Comparison of ENCODE assay signal across 8 cellular contexts in the genomic region with DNA sequence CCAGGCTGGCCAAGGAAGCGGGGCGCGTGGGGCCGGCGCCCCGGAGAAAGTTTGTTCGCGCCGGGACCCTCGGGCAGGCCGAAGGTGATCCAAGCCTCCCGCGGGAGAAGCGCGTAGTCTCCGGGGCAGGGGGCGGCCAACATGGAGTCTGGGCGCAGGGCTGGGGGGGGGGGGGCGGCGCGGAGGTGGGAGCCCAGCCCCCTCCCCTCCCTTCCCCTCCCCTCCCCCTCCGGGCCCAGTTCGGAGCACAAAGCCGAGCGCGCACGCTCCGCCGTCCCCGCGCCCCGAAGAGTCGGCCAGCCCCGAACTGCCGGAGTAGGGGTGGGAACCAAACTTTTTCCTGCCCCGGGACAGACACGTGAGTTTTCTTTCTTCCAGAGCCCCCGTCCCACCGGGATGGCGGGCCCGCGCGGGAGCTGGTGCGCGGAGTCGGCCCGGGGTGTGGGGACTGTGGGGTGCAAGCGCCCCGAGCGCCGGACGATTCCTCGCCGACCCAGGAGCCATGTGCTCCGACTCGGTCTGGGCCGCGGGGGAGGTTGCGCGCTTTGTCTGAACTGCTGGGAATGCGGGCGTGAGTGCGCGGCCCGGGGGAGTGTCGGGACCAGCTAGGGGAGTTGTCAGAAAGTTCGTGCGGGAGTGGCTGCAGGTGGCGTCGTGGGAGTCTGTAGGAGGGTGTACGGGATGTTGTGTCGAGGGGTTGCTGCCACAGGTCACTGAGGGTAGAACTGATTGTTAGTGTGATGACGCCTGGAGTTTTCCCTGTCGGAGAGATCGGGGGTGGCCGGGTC. TPM values are rescaled to one million over a fixed set of nuclear protein-coding genes. Genes with fewer than 3 reads are reported as not detected.
DNase-seq lines count a peak whose midpoint lies in the region; ATAC-seq and TF ChIP-seq lines count a peak whose summit lies in the region.

No MANE protein-coding gene starts in this region.

- H3K36me3 Mint-ChIP-seq in activated naive CD4-positive, alpha-beta T cell treated with anti-CD3 and anti-CD28 coated beads, Interleukin-2, amount 50 U/mL, for 24 hours: peaks cover 2% of the 10 kb centered on the region

- WGBS in GM23248 (ENCODE audit: low coverage in 1 of 2, low lambda C conversion rate in 2 of 2, missing lambda C conversion rate in 2 of 2), 2 experiments: 1 to 3% methylated on average over 51 to 56 of the region's 76 CpGs

- H3K27me3 Mint-ChIP-seq in activated naive CD4-positive, alpha-beta T cell treated with anti-CD3 and anti-CD28 coated beads, Interleukin-2, amount 50 U/mL, for 24 hours: no peaks in the 10 kb centered on the region

- H3K4me1 ChIP-seq in A673 (ENCODE audit: insufficient read depth, low read length, poor library complexity, severe bottlenecking) (peaks cover 36% of the 10 kb centered on the region), GM23248 (ENCODE audit: insufficient read depth) (no peaks in the 10 kb centered on the region), RWPE2 (ENCODE audit: insufficient read depth, poor library complexity, severe bottlenecking) (peaks cover 7% of the 10 kb centered on the region)

- H3K27me3 ChIP-seq in A673 (replicated peaks; ENCODE audit: insufficient read depth, low read depth, low read length, poor library complexity): no peaks in the 10 kb centered on the region
- H3K27me3 ChIP-seq in GM23248 (replicated peaks; ENCODE audit: insufficient read depth): no peaks in the 10 kb centered on the region
- no peaks in the 10 kb centered on the region for H3K27me3 ChIP-seq in RWPE2 (ENCODE audit: insufficient read depth, poor library complexity, severe bottlenecking)

- intact Hi-C loops in A673 (cut with micrococcal nuclease; ENCODE audit: unreplicated experiment): no loop called here
- intact Hi-C loops in left ventricle myocardium superior (cut with micrococcal nuclease): no loop called here

- H3K36me3 ChIP-seq in A673 (ENCODE audit: insufficient read depth, low read length, poor library complexity, severe bottlenecking): peaks cover 9% of the 10 kb centered on the region
- no peaks in the 10 kb centered on the region for H3K36me3 ChIP-seq in GM23248 (ENCODE audit: low read depth)
- peaks cover 11% of the 10 kb centered on the region for H3K36me3 ChIP-seq in RWPE2 (ENCODE audit: low read depth)

- no TSS peak for BruUV-seq in A673 (replicated peaks; lab: Mats Ljungman, UMichigan)

- peak overlapping the region; percentile 69 for H3K9ac ChIP-seq in GM23248

- no peaks in the 10 kb centered on the region for H3K9me3 Mint-ChIP-seq in activated naive CD4-positive, alpha-beta T cell treated with anti-CD3 and anti-CD28 coated beads, Interleukin-2, amount 50 U/mL, for 24 hours

- TF ChIP-seq CTCF in A673 (conservative IDR thresholded peaks at IDR 0.05; ENCODE audit: low read depth, low read length): no peak
- TF ChIP-seq CTCF in RWPE2 (IDR thresholded peaks at IDR 0.05; ENCODE audit: poor library complexity, severe bottlenecking): no peak

- peak overlapping the region; percentile 100 for H3K27ac Mint-ChIP-seq in activated naive CD4-positive, alpha-beta T cell treated with anti-CD3 and anti-CD28 coated beads, Interleukin-2, amount 50 U/mL, for 24 hours

- H3K4me3 Mint-ChIP-seq in activated naive CD4-positive, alpha-beta T cell treated with anti-CD3 and anti-CD28 coated beads, Interleukin-2, amount 50 U/mL, for 24 hours: peak overlapping the region; percentile 100

- H3K9me2 ChIP-seq in GM23248 (ENCODE audit: insufficient read depth): no peaks in the 10 kb centered on the region

- in situ Hi-C loops in GM23248 (cut with MboI): no loop called here

- H3K9me3 ChIP-seq in A673 (ENCODE audit: low read depth, low read length, poor library complexity, severe bottlenecking) (no peaks in the 10 kb centered on the region), GM23248 (ENCODE audit: low read depth) (no peaks in the 10 kb centered on the region), RWPE2 (ENCODE audit: severe bottlenecking) (no peaks in the 10 kb centered on the region)

- H3K4me2 ChIP-seq in GM23248 (ENCODE audit: unreplicated experiment): peak overlapping the region; percentile 82

- ATAC-seq in RWPE2 (ENCODE audit: low read depth): peak; percentile 52
- ATAC-seq in left ventricle myocardium superior: peak; percentile 47
- no peak for ATAC-seq in GM19455 (IDR thresholded peaks at IDR 0.05; ENCODE audit: unreplicated experiment)
- ATAC-seq in HG03521 (IDR thresholded peaks at IDR 0.05; ENCODE audit: unreplicated experiment): no peak

- DNase-seq in A673 (ENCODE audit: low spot score): peak; percentile 68
- DNase-seq in GM23248: peak; percentile 69
- peak; percentile 93 for DNase-seq in RWPE2 (ENCODE audit: low spot score)
- peak; percentile 64 for DNase-seq in left ventricle myocardium superior
- peak; percentile 78 for DNase-seq in retina

- peak overlapping the region; percentile 95 for H3K27ac ChIP-seq in A673 (ENCODE audit: low read depth, low read length, poor library complexity, severe bottlenecking)
- H3K27ac ChIP-seq in GM23248: no peak overlapping the region
- H3K27ac ChIP-seq in RWPE2 (ENCODE audit: poor library complexity, severe bottlenecking): peak overlapping the region; percentile 58

- H2AFZ ChIP-seq in GM23248: peak overlapping the region; percentile 78

- H3F3A ChIP-seq in GM23248 (ENCODE audit: insufficient read depth): peaks cover 18% of the 10 kb centered on the region

- H3K4me3 ChIP-seq in A673 (ENCODE audit: low read depth, low read length, poor library complexity, severe bottlenecking): peak overlapping the region; percentile 95
- H3K4me3 ChIP-seq in GM23248: peak overlapping the region; percentile 80
- peak overlapping the region; percentile 88 for H3K4me3 ChIP-seq in RWPE2 (ENCODE audit: severe bottlenecking)

- H4K20me1 ChIP-seq in GM23248 (ENCODE audit: insufficient read depth): no peaks in the 10 kb centered on the region

- peaks cover 37% of the 10 kb centered on the region for H3K4me1 Mint-ChIP-seq in activated naive CD4-positive, alpha-beta T cell treated with anti-CD3 and anti-CD28 coated beads, Interleukin-2, amount 50 U/mL, for 24 hours

- CTCF ChIA-PET in A673 (lab: Charles Lee): no interaction called here

- 0 out of 2 replicates have a peak, but pooled peaks cover 7% of the 10 kb centered on the region for H3K79me2 ChIP-seq in GM23248 (ENCODE audit: insufficient read depth)

- POLR2A ChIA-PET in A673 (lab: Charles Lee; ENCODE audit: low non-redundant PET): interaction anchor here (0.7 kb wide), 1 partner anchor 261 kb away, joined by 3 read pairs; no protein-coding TSS in a partner anchor

RNA-seq across cellular contexts. Expression of a gene that starts 1.1 kb away (rescaled TPM):
- total RNA-seq in A673 (2021) (54.9 and 59.0 TPM in 2 replicates), left ventricle myocardium superior (7.6 TPM)
- total RNA-seq in GM23248 (2014; rRNA removed; shearing (Covaris generic)): 4.9 and 9.3 TPM in 2 replicates
- 6.7 and 7.0 TPM in 2 replicates for polyA plus RNA-seq in GM23248 (2016; fragmentation: Nextera tagmentation; extraction: Ambion mirVana)

RNA-seq across cellular contexts. Expression of a gene that starts 31.1 kb away (rescaled TPM):
- total RNA-seq in A673 (2021) (124 and 150 TPM in 2 replicates), left ventricle myocardium superior (53.4 TPM)
- 115 and 134 TPM in 2 replicates for total RNA-seq in GM23248 (2014; rRNA removed; shearing (Covaris generic))
- polyA plus RNA-seq in GM23248 (2016; fragmentation: Nextera tagmentation; extraction: Ambion mirVana): 165 and 171 TPM in 2 replicates

RNA-seq across cellular contexts. Expression of a gene that starts 33.2 kb away (rescaled TPM):
- total RNA-seq in A673 (2021) (0.11 TPM in 1 of 2 replicates, not detected in the other), left ventricle myocardium superior (1,967 TPM)
- 134 and 172 TPM in 2 replicates for total RNA-seq in GM23248 (2014; rRNA removed; shearing (Covaris generic))
- polyA plus RNA-seq in GM23248 (2016; fragmentation: Nextera tagmentation; extraction: Ambion mirVana): 681 and 706 TPM in 2 replicates

Comparison
In these comparisons a context has a peak if more than half of its experiments do, and no peak if none do; other contexts are left out.
1. ATAC-seq: peak in RWPE2 (single experiment) and left ventricle myocardium superior (single experiment); none in GM19455 (single experiment) and HG03521 (single experiment).
2. RNA of a gene that starts 33.2 kb away (total RNA-seq): 1,967 TPM in left ventricle myocardium superior (single experiment) and 134 to 172 TPM in GM23248; 0.11 TPM in A673; every median in the first group is over 100 times any median in the second.
3. Peak in every context shown above with its lines, with median percentiles within 50 percentile points of each other: DNase-seq and H3K4me3 ChIP-seq.